In the genomic region with DNA sequence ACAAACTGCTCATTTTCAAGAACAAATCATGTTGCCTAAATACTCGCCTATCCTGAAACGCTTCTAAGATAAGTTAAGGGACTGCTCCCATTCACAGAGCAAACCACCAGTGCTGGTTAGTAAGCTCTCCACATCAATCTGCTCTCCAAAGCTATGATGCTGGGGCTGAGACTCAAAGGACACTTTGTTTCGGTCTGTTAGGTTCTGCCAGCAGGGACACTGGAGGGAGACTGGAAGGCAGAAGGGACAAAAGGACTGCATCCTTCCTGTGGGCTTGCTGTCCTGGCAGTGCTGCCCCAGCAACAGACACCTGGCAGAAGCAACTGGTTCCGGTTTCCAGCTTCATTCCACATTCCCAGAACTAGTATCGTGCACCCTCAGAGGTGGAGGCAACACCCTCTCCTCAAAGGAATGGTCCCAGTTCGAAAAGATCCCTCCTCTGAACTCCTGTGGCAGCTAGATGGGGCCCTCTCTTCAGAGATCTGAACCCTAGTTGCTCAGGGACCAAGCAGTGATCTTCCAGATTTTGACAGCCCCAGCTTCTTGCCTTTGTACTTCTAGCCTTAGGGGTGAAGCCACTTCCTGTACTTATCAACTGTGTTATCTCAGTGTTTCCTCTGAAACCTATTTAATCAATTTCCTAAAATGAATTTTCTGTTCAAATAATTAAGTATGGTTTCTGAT, we compare ENCODE assay signal across 2 cellular contexts.
TF ChIP-seq lines count a peak whose summit lies in the region.

No MANE protein-coding gene starts in this region.

TF ChIP-seq in endothelial cell of umbilical vein, 7 proteins besides CTCF, POLR2A, EP300 and RAD21 (continued from another document):
- TF ChIP-seq GATA2 (IDR thresholded peaks at IDR 0.05; ENCODE audit: insufficient read depth, insufficient read length, low read depth, low read length) = no peak
- no peak for TF ChIP-seq FOS (IDR thresholded peaks at IDR 0.05; ENCODE audit: borderline replicate concordance, insufficient read depth, low read length)
- no peak for TF ChIP-seq MYC (IDR thresholded peaks at IDR 0.05; ENCODE audit: low read depth, low read length)
- no peak for TF ChIP-seq EZH2 (IDR thresholded peaks at IDR 0.05; ENCODE audit: borderline replicate concordance, low read depth, low read length, severe bottlenecking)
- no peak for TF ChIP-seq POLR2AphosphoS5 (IDR thresholded peaks at IDR 0.05; ENCODE audit: insufficient read depth, low read depth, low read length)

TF ChIP-seq in SK-N-SH, 30 proteins besides CTCF, POLR2A, EP300 and RAD21:
- TF ChIP-seq, protein P1, sequence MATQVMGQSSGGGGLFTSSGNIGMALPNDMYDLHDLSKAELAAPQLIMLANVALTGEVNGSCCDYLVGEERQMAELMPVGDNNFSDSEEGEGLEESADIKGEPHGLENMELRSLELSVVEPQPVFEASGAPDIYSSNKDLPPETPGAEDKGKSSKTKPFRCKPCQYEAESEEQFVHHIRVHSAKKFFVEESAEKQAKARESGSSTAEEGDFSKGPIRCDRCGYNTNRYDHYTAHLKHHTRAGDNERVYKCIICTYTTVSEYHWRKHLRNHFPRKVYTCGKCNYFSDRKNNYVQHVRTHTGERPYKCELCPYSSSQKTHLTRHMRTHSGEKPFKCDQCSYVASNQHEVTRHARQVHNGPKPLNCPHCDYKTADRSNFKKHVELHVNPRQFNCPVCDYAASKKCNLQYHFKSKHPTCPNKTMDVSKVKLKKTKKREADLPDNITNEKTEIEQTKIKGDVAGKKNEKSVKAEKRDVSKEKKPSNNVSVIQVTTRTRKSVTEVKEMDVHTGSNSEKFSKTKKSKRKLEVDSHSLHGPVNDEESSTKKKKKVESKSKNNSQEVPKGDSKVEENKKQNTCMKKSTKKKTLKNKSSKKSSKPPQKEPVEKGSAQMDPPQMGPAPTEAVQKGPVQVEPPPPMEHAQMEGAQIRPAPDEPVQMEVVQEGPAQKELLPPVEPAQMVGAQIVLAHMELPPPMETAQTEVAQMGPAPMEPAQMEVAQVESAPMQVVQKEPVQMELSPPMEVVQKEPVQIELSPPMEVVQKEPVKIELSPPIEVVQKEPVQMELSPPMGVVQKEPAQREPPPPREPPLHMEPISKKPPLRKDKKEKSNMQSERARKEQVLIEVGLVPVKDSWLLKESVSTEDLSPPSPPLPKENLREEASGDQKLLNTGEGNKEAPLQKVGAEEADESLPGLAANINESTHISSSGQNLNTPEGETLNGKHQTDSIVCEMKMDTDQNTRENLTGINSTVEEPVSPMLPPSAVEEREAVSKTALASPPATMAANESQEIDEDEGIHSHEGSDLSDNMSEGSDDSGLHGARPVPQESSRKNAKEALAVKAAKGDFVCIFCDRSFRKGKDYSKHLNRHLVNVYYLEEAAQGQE (IDR thresholded peaks at IDR 0.05; ENCODE audit: low read depth, low read length) = no peak
TF ChIP-seq in SK-N-SH: peak in this region for 0.
